ENCODE assay signal across 1 cellular context in the genomic region with DNA sequence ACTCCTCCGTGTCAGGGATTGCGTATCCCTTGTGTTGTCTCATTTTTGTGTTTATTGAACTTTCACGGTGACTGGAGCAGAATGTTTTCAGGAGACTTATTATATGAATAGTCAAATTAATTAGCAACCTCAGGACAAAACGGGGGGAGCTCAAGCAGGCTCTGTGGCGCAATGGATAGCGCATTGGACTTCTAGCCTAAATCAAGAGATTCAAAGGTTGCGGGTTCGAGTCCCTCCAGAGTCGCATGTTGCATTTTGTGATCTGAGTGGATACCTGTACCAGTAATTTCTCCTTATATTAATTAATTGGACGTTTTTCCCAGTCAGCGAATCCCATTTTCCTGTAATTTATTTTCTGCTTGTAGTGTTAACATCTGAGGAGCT.
TF ChIP-seq lines count a peak whose summit lies in the region.

No MANE protein-coding gene starts in this region.

TF ChIP-seq in HCT116, 20 proteins besides CTCF, POLR2A, EP300 and RAD21 (continued from another document):
- TF ChIP-seq, protein P1, sequence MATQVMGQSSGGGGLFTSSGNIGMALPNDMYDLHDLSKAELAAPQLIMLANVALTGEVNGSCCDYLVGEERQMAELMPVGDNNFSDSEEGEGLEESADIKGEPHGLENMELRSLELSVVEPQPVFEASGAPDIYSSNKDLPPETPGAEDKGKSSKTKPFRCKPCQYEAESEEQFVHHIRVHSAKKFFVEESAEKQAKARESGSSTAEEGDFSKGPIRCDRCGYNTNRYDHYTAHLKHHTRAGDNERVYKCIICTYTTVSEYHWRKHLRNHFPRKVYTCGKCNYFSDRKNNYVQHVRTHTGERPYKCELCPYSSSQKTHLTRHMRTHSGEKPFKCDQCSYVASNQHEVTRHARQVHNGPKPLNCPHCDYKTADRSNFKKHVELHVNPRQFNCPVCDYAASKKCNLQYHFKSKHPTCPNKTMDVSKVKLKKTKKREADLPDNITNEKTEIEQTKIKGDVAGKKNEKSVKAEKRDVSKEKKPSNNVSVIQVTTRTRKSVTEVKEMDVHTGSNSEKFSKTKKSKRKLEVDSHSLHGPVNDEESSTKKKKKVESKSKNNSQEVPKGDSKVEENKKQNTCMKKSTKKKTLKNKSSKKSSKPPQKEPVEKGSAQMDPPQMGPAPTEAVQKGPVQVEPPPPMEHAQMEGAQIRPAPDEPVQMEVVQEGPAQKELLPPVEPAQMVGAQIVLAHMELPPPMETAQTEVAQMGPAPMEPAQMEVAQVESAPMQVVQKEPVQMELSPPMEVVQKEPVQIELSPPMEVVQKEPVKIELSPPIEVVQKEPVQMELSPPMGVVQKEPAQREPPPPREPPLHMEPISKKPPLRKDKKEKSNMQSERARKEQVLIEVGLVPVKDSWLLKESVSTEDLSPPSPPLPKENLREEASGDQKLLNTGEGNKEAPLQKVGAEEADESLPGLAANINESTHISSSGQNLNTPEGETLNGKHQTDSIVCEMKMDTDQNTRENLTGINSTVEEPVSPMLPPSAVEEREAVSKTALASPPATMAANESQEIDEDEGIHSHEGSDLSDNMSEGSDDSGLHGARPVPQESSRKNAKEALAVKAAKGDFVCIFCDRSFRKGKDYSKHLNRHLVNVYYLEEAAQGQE (IDR thresholded peaks at IDR 0.05; ENCODE audit: low read depth): no peak
- TF ChIP-seq EZH2 (IDR thresholded peaks at IDR 0.05) (no peak), CEBPB (IDR thresholded peaks at IDR 0.05; ENCODE audit: low read depth) (peak; percentile 73), EZH2phosphoT487 (IDR thresholded peaks at IDR 0.05; ENCODE audit: borderline replicate concordance) (no peak), TCF7L2 (IDR thresholded peaks at IDR 0.05; ENCODE audit: borderline replicate concordance, extremely low read depth, insufficient read depth, insufficient read length) (no peak), ATF3 (IDR thresholded peaks at IDR 0.05) (peak; percentile 80; the same call in 1 of the 2 replicates), MAX (IDR thresholded peaks at IDR 0.05) (0 out of 2 replicates have a peak, but pooled peaks have one; percentile 8), POLR2AphosphoS5 (IDR thresholded peaks at IDR 0.05; ENCODE audit: low read depth, low read length) (no peak), ZNF274 (IDR thresholded peaks at IDR 0.05; ENCODE audit: low read depth, low read length) (no peak), FOSL1 (IDR thresholded peaks at IDR 0.05; ENCODE audit: low read depth) (no peak), SRF (IDR thresholded peaks at IDR 0.05; ENCODE audit: low read depth) (no peak), SP1 (IDR thresholded peaks at IDR 0.05; ENCODE audit: low read depth) (no peak)
TF ChIP-seq in HCT116: peak in this region for 4.
